Comparison of ENCODE assay signal across 24 cellular contexts in the genomic region with DNA sequence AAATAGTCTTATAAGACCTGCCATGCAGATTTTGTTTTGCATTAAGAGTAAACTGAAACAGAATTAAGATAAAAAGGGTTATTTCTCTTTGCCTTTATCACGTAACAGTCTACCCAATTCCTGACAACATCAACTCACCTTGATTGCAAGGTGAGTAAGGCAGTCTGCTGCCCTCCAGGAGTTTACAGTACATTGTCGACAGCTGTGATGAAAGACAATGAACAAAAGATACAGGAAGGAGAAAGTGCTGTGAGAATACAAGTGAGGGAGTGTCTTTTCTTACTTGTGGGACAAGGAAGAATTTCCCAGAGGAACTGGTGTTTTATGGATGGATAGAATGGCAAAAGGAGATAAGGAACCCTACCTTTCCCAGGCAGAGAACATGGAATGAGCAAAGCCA.
DNase-seq lines count a peak whose midpoint lies in the region; ATAC-seq, FAIRE-seq and TF ChIP-seq lines count a peak whose summit lies in the region.
"Had no signal": no experiment of that assay in that cellular context is flagged by ENCODE, and none has a peak within 500 bp of the region (broad histone marks: within the 10 kb centered on the region; RNA-seq: fewer than 3 reads in every experiment).

No MANE protein-coding gene starts in this region.

- no peak overlapping the region for H3K4me3 ChIP-seq in GM23338
- no peak overlapping the region for H3K4me3 ChIP-seq in bronchial epithelial cell (ENCODE audit: low read depth, low read length)
- H3K4me3 ChIP-seq in mesendoderm (ENCODE audit: low read length), result no peak overlapping the region
- H3K4me3 ChIP-seq: BLaER1 treated with 17β-estradiol and CSF1 and Interleukin-3, amounts not matched to agents 10 nM and 100 nM had no signal

- no peak overlapping the region for H3K4me2 ChIP-seq in GM23338
- H3K4me2 ChIP-seq in mesendoderm (ENCODE audit: low read length), result no peak overlapping the region
- H3K4me2 ChIP-seq: BLaER1 treated with 17β-estradiol and CSF1 and Interleukin-3, amounts not matched to agents 10 nM and 100 nM had no signal

- no peaks in the 10 kb centered on the region for H3K27me3 Mint-ChIP-seq in GM23338 (ENCODE audit: insufficient read depth, low read depth, poor library complexity)

- no peak overlapping the region for H2AFZ ChIP-seq in GM23338

- H3K9ac ChIP-seq in mesendoderm (ENCODE audit: low read length), result no peak overlapping the region
- H3K9ac ChIP-seq: BLaER1 treated with 17β-estradiol and CSF1 and Interleukin-3, amounts not matched to agents 10 nM and 100 nM had no signal

- H3K4ac ChIP-seq in mesendoderm (ENCODE audit: low read depth, low read length), result no peak overlapping the region

- H3K79me2 ChIP-seq in GM23338 (replicated peaks; ENCODE audit: insufficient read depth) (no peaks in the 10 kb centered on the region), mesendoderm (ENCODE audit: control insufficient read depth, insufficient read depth, low read length) (no peaks in the 10 kb centered on the region)

- peak; percentile 51; the same call in 2 of the 3 replicates for ATAC-seq in GM23338
- ATAC-seq in HG02610 (IDR thresholded peaks at IDR 0.05; ENCODE audit: unreplicated experiment), result no peak

- no peak overlapping the region for H4K5ac ChIP-seq in mesendoderm (ENCODE audit: low read length)

- no peak for TF ChIP-seq CTCF in GM23338 (conservative IDR thresholded peaks at IDR 0.05; ENCODE audit: low read depth in 2 of 2)
- no peak for TF ChIP-seq CTCF in bronchial epithelial cell (IDR thresholded peaks at IDR 0.05; ENCODE audit: insufficient read depth, low read length, severe bottlenecking)

- H3K79me1 ChIP-seq in mesendoderm (ENCODE audit: low read length), result no peaks in the 10 kb centered on the region

- H3K4me3 Mint-ChIP-seq in GM23338, result no peak overlapping the region
- H3K4me3 Mint-ChIP-seq: CD14-positive monocyte; CD4-positive, alpha-beta T cell had no signal

- no peak overlapping the region for H2BK15ac ChIP-seq in mesendoderm (replicated peaks; ENCODE audit: low read depth)

- no peaks in the 10 kb centered on the region for H3K4me1 ChIP-seq in GM23338 (ENCODE audit: insufficient read depth)
- no peaks in the 10 kb centered on the region for H3K4me1 ChIP-seq in mesendoderm (ENCODE audit: control insufficient read depth, low read depth, low read length)
- H3K4me1 ChIP-seq: BE2C had no signal

- H4K20me1 ChIP-seq in GM23338 (replicated peaks; ENCODE audit: insufficient read depth), result no peaks in the 10 kb centered on the region
- H4K20me1 ChIP-seq: BLaER1 treated with 17β-estradiol and CSF1 and Interleukin-3, amounts not matched to agents 10 nM and 100 nM had no signal

- H3F3A ChIP-seq in GM23338 (replicated peaks; ENCODE audit: low read depth), result no peaks in the 10 kb centered on the region

- WGBS in mesendoderm (ENCODE audit: extremely low coverage, insufficient coverage, low lambda C conversion rate), result no CpG with 5 or more reads among the region's 2 CpGs

- H3K36me3 ChIP-seq in GM23338 (ENCODE audit: insufficient read depth), result no peaks in the 10 kb centered on the region
- no peaks in the 10 kb centered on the region for H3K36me3 ChIP-seq in bronchial epithelial cell (ENCODE audit: control insufficient read depth, insufficient read depth, low read length)
- H3K36me3 ChIP-seq in mesendoderm (ENCODE audit: control insufficient read depth, insufficient read depth, low read length), result no peaks in the 10 kb centered on the region
- H3K36me3 ChIP-seq: BE2C; BLaER1 treated with 17β-estradiol and CSF1 and Interleukin-3, amounts not matched to agents 10 nM and 100 nM had no signal

- H2BK5ac ChIP-seq in mesendoderm (ENCODE audit: low read length), result no peak overlapping the region

- no peaks in the 10 kb centered on the region for H3K27me3 ChIP-seq in GM23338 (ENCODE audit: insufficient read depth)
- no peaks in the 10 kb centered on the region for H3K27me3 ChIP-seq in bronchial epithelial cell (ENCODE audit: control insufficient read depth, insufficient read depth, low read length)
- H3K27me3 ChIP-seq in mesendoderm (ENCODE audit: insufficient read depth, low read length, poor library complexity), result no peaks in the 10 kb centered on the region
- H3K27me3 ChIP-seq: BLaER1 treated with 17β-estradiol and CSF1 and Interleukin-3, amounts not matched to agents 10 nM and 100 nM had no signal

- no peak overlapping the region for H3K56ac ChIP-seq in mesendoderm (ENCODE audit: low read length)

- no peak overlapping the region for H3K18ac ChIP-seq in mesendoderm (ENCODE audit: low read length)

- H4K8ac ChIP-seq in mesendoderm (ENCODE audit: low read depth, low read length), result no peak overlapping the region

- H3K27ac Mint-ChIP-seq in GM23338, result no peak overlapping the region
- H3K27ac Mint-ChIP-seq: CD4-positive, alpha-beta T cell; CD8-positive, alpha-beta memory T cell had no signal

- no peaks in the 10 kb centered on the region for H3K9me2 ChIP-seq in GM23338 (ENCODE audit: insufficient read depth)

- no peak overlapping the region for H3K27ac ChIP-seq in GM23338 (ENCODE audit: low read depth)
- no peak overlapping the region for H3K27ac ChIP-seq in mesendoderm (ENCODE audit: low read depth, low read length)
- H3K27ac ChIP-seq: 22Rv1; BLaER1 treated with 17β-estradiol and CSF1 and Interleukin-3, amounts not matched to agents 10 nM and 100 nM had no signal

- no peak overlapping the region for H3K23ac ChIP-seq in mesendoderm (ENCODE audit: low read length)

- no peaks in the 10 kb centered on the region for H3K36me3 Mint-ChIP-seq in GM23338 (ENCODE audit: low read depth)
- H3K36me3 Mint-ChIP-seq: CD14-positive monocyte; CD8-positive, alpha-beta memory T cell had no signal

- no peaks in the 10 kb centered on the region for H3K9me3 Mint-ChIP-seq in GM23338
- H3K9me3 Mint-ChIP-seq: CD4-positive, alpha-beta T cell; CD8-positive, alpha-beta memory T cell had no signal

- DNase-seq in GM23338 (ENCODE audit: low spot score), result no peak
- DNase-seq in NCI-H226, result peak; percentile 8
- DNase-seq in bronchial epithelial cell (ENCODE audit: low read depth), result peak; percentile 3
- DNase-seq in mesendoderm, result peak; percentile 53
- no peak for DNase-seq in mesenteric fat pad (ENCODE audit: low spot score)
- DNase-seq in stimulated activated CD4-positive, alpha-beta T cell treated with anti-CD3 and anti-CD28 coated beads, Interleukin-4, amount 100 ng/mL, for 24 hours, result no peak
- DNase-seq in NCI-H2227 treated with DMSO at 0.1 percent for 48 hours (lab: John Stamatoyannopoulos, UW), result no peak
- DNase-seq: AML-193; BE2C; CD4-positive, alpha-beta T cell; CD8-positive, alpha-beta memory T cell; DMS 273 treated with DMSO at 0.1 percent for 48 hours; DMS79 treated with DMSO at 0.1 percent for 48 hours; GF-D8; H7 had no signal

- peaks cover 15% of the 10 kb centered on the region; the same call in 2 of the 3 replicates for H3K4me1 Mint-ChIP-seq in GM23338
- H3K4me1 Mint-ChIP-seq: CD8-positive, alpha-beta memory T cell had no signal

- no peak for FAIRE-seq in bronchial epithelial cell (lab: Jason Lieb, UNC)
- FAIRE-seq: A204.1, D721Med, GM12891, GM18507, H1 had no signal

- no peak overlapping the region for H2BK120ac ChIP-seq in mesendoderm (ENCODE audit: low read depth, low read length)

- no peak overlapping the region for H2AK5ac ChIP-seq in mesendoderm (ENCODE audit: low read length)

TF ChIP-seq in GM23338, 12 proteins besides CTCF, POLR2A, EP300 and RAD21 (continues in another document):
- TF ChIP-seq ZNF331 (CRISPR knock-in tag; IDR thresholded peaks at IDR 0.05; ENCODE audit: low read depth) (no peak), CREB1 (CRISPR knock-in tag; IDR thresholded peaks at IDR 0.05; ENCODE audit: low read depth) (no peak), EZH2phosphoT487 (IDR thresholded peaks at IDR 0.05; ENCODE audit: unreplicated experiment) (no peak), NANOG (IDR thresholded peaks at IDR 0.05; ENCODE audit: borderline replicate concordance) (no peak), EZH2 (IDR thresholded peaks at IDR 0.05; ENCODE audit: low read depth, unreplicated experiment) (no peak), ZNF114 (CRISPR knock-in tag; IDR thresholded peaks at IDR 0.05) (no peak)
- TF ChIP-seq, protein P1, sequence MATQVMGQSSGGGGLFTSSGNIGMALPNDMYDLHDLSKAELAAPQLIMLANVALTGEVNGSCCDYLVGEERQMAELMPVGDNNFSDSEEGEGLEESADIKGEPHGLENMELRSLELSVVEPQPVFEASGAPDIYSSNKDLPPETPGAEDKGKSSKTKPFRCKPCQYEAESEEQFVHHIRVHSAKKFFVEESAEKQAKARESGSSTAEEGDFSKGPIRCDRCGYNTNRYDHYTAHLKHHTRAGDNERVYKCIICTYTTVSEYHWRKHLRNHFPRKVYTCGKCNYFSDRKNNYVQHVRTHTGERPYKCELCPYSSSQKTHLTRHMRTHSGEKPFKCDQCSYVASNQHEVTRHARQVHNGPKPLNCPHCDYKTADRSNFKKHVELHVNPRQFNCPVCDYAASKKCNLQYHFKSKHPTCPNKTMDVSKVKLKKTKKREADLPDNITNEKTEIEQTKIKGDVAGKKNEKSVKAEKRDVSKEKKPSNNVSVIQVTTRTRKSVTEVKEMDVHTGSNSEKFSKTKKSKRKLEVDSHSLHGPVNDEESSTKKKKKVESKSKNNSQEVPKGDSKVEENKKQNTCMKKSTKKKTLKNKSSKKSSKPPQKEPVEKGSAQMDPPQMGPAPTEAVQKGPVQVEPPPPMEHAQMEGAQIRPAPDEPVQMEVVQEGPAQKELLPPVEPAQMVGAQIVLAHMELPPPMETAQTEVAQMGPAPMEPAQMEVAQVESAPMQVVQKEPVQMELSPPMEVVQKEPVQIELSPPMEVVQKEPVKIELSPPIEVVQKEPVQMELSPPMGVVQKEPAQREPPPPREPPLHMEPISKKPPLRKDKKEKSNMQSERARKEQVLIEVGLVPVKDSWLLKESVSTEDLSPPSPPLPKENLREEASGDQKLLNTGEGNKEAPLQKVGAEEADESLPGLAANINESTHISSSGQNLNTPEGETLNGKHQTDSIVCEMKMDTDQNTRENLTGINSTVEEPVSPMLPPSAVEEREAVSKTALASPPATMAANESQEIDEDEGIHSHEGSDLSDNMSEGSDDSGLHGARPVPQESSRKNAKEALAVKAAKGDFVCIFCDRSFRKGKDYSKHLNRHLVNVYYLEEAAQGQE (IDR thresholded peaks at IDR 0.05; ENCODE audit: unreplicated experiment), result no peak

Comparison
In these comparisons a context has a peak if more than half of its experiments do, and no peak if none do; other contexts are left out.
1. DNase-seq: peak in NCI-H226 (single experiment), bronchial epithelial cell (single experiment) and mesendoderm (single experiment); none in GM23338 (single experiment), mesenteric fat pad (single experiment), stimulated activated CD4-positive, alpha-beta T cell treated with anti-CD3 and anti-CD28 coated beads, Interleukin-4, amount 100 ng/mL, for 24 hours (single experiment) and NCI-H2227 treated with DMSO at 0.1 percent for 48 hours (single experiment).